ENCODE assay signal across 1 cellular context in the genomic region with DNA sequence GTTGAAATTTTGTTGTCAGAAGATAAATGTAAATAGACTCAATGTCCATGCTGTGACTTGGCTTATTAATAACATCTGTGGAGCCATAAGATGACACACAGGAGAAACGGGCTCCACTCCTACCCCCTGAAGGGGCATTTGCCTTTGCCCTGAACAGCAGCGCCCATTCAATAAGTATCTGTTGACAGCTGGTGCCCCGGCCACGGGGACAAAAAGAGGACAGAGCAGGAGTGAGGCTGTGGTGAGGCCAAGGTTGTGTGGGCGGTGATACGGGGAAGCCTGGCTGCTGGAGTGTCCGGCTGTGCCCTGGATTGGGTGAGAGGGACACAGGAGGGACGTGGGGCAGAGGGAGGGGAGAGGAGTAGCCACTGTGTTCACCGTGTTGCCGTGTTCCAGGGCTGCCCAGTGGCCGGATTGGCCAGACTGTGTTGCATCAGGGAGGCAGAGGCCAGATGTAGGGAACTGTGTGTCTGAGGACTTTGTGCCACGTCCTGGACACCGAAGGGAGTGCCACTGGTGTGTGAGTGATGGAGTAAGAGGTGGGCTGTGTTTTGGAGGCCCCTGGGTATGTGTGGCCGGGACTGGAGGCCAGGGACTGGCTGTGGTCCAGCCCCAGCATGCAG.
TF ChIP-seq lines count a peak whose summit lies in the region.

No MANE protein-coding gene starts in this region.

TF ChIP-seq in GM23338, 12 proteins besides CTCF, POLR2A, EP300 and RAD21:
- TF ChIP-seq POLR2AphosphoS5 (IDR thresholded peaks at IDR 0.05; ENCODE audit: low read depth) (no peak), JUNB (IDR thresholded peaks at IDR 0.05; ENCODE audit: unreplicated experiment) (no peak), NANOG (IDR thresholded peaks at IDR 0.05; ENCODE audit: borderline replicate concordance) (no peak), EZH2 (IDR thresholded peaks at IDR 0.05; ENCODE audit: low read depth, unreplicated experiment) (no peak), ZNF331 (CRISPR knock-in tag; IDR thresholded peaks at IDR 0.05; ENCODE audit: low read depth) (no peak), EZH2phosphoT487 (IDR thresholded peaks at IDR 0.05; ENCODE audit: unreplicated experiment) (no peak), CREB1 (CRISPR knock-in tag; IDR thresholded peaks at IDR 0.05; ENCODE audit: low read depth) (no peak), ZNF114 (CRISPR knock-in tag; IDR thresholded peaks at IDR 0.05) (no peak), STAT1 (IDR thresholded peaks at IDR 0.05; ENCODE audit: unreplicated experiment) (no peak)
- TF ChIP-seq, protein P1, sequence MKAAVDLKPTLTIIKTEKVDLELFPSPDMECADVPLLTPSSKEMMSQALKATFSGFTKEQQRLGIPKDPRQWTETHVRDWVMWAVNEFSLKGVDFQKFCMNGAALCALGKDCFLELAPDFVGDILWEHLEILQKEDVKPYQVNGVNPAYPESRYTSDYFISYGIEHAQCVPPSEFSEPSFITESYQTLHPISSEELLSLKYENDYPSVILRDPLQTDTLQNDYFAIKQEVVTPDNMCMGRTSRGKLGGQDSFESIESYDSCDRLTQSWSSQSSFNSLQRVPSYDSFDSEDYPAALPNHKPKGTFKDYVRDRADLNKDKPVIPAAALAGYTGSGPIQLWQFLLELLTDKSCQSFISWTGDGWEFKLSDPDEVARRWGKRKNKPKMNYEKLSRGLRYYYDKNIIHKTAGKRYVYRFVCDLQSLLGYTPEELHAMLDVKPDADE (IDR thresholded peaks at IDR 0.05): no peak
- TF ChIP-seq, protein P2, sequence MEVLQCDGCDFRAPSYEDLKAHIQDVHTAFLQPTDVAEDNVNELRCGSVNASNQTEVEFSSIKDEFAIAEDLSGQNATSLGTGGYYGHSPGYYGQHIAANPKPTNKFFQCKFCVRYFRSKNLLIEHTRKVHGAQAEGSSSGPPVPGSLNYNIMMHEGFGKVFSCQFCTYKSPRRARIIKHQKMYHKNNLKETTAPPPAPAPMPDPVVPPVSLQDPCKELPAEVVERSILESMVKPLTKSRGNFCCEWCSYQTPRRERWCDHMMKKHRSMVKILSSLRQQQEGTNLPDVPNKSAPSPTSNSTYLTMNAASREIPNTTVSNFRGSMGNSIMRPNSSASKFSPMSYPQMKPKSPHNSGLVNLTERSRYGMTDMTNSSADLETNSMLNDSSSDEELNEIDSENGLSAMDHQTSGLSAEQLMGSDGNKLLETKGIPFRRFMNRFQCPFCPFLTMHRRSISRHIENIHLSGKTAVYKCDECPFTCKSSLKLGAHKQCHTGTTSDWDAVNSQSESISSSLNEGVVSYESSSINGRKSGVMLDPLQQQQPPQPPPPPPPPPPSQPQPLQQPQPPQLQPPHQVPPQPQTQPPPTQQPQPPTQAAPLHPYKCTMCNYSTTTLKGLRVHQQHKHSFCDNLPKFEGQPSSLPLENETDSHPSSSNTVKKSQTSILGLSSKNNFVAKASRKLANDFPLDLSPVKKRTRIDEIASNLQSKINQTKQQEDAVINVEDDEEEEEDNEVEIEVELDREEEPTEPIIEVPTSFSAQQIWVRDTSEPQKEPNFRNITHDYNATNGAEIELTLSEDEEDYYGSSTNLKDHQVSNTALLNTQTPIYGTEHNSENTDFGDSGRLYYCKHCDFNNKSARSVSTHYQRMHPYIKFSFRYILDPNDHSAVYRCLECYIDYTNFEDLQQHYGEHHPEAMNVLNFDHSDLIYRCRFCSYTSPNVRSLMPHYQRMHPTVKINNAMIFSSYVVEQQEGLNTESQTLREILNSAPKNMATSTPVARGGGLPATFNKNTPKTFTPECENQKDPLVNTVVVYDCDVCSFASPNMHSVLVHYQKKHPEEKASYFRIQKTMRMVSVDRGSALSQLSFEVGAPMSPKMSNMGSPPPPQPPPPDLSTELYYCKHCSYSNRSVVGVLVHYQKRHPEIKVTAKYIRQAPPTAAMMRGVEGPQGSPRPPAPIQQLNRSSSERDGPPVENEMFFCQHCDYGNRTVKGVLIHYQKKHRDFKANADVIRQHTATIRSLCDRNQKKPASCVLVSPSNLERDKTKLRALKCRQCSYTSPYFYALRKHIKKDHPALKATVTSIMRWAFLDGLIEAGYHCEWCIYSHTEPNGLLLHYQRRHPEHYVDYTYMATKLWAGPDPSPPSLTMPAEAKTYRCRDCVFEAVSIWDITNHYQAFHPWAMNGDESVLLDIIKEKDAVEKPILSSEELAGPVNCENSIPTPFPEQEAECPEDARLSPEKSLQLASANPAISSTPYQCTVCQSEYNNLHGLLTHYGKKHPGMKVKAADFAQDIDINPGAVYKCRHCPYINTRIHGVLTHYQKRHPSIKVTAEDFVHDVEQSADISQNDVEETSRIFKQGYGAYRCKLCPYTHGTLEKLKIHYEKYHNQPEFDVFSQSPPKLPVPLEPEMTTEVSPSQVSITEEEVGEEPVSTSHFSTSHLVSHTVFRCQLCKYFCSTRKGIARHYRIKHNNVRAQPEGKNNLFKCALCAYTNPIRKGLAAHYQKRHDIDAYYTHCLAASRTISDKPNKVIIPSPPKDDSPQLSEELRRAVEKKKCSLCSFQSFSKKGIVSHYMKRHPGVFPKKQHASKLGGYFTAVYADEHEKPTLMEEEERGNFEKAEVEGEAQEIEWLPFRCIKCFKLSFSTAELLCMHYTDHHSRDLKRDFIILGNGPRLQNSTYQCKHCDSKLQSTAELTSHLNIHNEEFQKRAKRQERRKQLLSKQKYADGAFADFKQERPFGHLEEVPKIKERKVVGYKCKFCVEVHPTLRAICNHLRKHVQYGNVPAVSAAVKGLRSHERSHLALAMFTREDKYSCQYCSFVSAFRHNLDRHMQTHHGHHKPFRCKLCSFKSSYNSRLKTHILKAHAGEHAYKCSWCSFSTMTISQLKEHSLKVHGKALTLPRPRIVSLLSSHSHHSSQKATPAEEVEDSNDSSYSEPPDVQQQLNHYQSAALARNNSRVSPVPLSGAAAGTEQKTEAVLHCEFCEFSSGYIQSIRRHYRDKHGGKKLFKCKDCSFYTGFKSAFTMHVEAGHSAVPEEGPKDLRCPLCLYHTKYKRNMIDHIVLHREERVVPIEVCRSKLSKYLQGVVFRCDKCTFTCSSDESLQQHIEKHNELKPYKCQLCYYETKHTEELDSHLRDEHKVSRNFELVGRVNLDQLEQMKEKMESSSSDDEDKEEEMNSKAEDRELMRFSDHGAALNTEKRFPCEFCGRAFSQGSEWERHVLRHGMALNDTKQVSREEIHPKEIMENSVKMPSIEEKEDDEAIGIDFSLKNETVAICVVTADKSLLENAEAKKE (CRISPR knock-in tag; IDR thresholded peaks at IDR 0.05): no peak
- TF ChIP-seq, protein P3, sequence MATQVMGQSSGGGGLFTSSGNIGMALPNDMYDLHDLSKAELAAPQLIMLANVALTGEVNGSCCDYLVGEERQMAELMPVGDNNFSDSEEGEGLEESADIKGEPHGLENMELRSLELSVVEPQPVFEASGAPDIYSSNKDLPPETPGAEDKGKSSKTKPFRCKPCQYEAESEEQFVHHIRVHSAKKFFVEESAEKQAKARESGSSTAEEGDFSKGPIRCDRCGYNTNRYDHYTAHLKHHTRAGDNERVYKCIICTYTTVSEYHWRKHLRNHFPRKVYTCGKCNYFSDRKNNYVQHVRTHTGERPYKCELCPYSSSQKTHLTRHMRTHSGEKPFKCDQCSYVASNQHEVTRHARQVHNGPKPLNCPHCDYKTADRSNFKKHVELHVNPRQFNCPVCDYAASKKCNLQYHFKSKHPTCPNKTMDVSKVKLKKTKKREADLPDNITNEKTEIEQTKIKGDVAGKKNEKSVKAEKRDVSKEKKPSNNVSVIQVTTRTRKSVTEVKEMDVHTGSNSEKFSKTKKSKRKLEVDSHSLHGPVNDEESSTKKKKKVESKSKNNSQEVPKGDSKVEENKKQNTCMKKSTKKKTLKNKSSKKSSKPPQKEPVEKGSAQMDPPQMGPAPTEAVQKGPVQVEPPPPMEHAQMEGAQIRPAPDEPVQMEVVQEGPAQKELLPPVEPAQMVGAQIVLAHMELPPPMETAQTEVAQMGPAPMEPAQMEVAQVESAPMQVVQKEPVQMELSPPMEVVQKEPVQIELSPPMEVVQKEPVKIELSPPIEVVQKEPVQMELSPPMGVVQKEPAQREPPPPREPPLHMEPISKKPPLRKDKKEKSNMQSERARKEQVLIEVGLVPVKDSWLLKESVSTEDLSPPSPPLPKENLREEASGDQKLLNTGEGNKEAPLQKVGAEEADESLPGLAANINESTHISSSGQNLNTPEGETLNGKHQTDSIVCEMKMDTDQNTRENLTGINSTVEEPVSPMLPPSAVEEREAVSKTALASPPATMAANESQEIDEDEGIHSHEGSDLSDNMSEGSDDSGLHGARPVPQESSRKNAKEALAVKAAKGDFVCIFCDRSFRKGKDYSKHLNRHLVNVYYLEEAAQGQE (IDR thresholded peaks at IDR 0.05; ENCODE audit: unreplicated experiment): no peak
